In genomic region chr1:203686091-203686632, GRCh38 we compare ENCODE assay signal across 11 cellular contexts. TPM values are rescaled to one million over a fixed set of nuclear protein-coding genes. Genes with fewer than 3 reads are reported as not detected.
DNase-seq lines count a peak whose midpoint lies in the region; ATAC-seq and TF ChIP-seq lines count a peak whose summit lies in the region.
"Had no signal": no experiment of that assay in that cellular context is flagged by ENCODE, and none has a peak within 500 bp of the region (broad histone marks: within the 10 kb centered on the region; RNA-seq: fewer than 3 reads in every experiment).

No MANE protein-coding gene starts in this region.

- H3K4me1 ChIP-seq in liver (ENCODE audit: control insufficient read depth in 4 of 4, insufficient read depth in 4 of 4, low read length in 3 of 4): no peaks in the 10 kb centered on the region
- H3K4me1 ChIP-seq in upper lobe of left lung: peaks cover under 1 to 36% (median 19%) of the 10 kb centered on the region in 4 donors

- H3K9me3 ChIP-seq in liver (ENCODE audit: control insufficient read depth in 4 of 4, low read length in 3 of 4): no peaks in the 10 kb centered on the region
- H3K9me3 ChIP-seq in upper lobe of left lung: no peaks in the 10 kb centered on the region

- peak in 1 of 2 donors; percentile 41 for ATAC-seq in upper lobe of left lung (ENCODE audit: low FRiP score in 2 of 2)
- ATAC-seq: activated naive CD8-positive, alpha-beta T cell treated with anti-CD3 and anti-CD28 coated beads, Interleukin-2, amount 50 U/mL, for 24 hours had no signal

- H3K27me3 Mint-ChIP-seq in activated CD4-positive, alpha-beta memory T cell treated with anti-CD3 and anti-CD28 coated beads, Interleukin-2, amount 10 ng/mL, durations not matched to agents 7 days and 5 days: no peaks in the 10 kb centered on the region
- H3K27me3 Mint-ChIP-seq in activated CD4-positive, alpha-beta memory T cell treated with anti-CD3 and anti-CD28 coated beads for 36 hours: no peaks in the 10 kb centered on the region
- H3K27me3 Mint-ChIP-seq in activated T-helper 2 cell treated with anti-CD3 and anti-CD28 coated beads, Interferon-gamma antibody, Interleukin-2, Interleukin-4, amounts not matched to agents 10 μg/mL and 5 μg/mL and 100 μg/mL, durations not matched to agents 14 hours and 24 hours and 36 hours (ENCODE audit: low read depth): no peaks in the 10 kb centered on the region
- H3K27me3 Mint-ChIP-seq: activated naive CD8-positive, alpha-beta T cell treated with anti-CD3 and anti-CD28 coated beads, Interleukin-2, amount 50 U/mL, for 24 hours had no signal

- in situ Hi-C loops in KBM-7 (cut with MboI; ENCODE audit: low pct_unique_long_range_greater_than_20kb, low sequenced_read_pairs): no loop called here

- no peak for TF ChIP-seq POLR2A in upper lobe of left lung (IDR thresholded peaks at IDR 0.05)

- intact Hi-C loops in activated CD4-positive, alpha-beta memory T cell treated with anti-CD3 and anti-CD28 coated beads for 36 hours (cut with micrococcal nuclease): no loop called here
- intact Hi-C loops in activated T-helper 2 cell treated with anti-CD3 and anti-CD28 coated beads, Interferon-gamma antibody, Interleukin-2, Interleukin-4, amounts not matched to agents 10 μg/mL and 5 μg/mL and 100 μg/mL, durations not matched to agents 14 hours and 24 hours and 36 hours (cut with micrococcal nuclease): no loop called here

- TF ChIP-seq RAD21 in liver (IDR thresholded peaks at IDR 0.05): peak in 1 of 2 donors; percentile 58

- H3K27ac Mint-ChIP-seq in activated CD4-positive, alpha-beta memory T cell treated with anti-CD3 and anti-CD28 coated beads, Interleukin-2, amount 10 ng/mL, durations not matched to agents 7 days and 5 days: peak overlapping the region; percentile 22
- no peak overlapping the region for H3K27ac Mint-ChIP-seq in activated CD4-positive, alpha-beta memory T cell treated with anti-CD3 and anti-CD28 coated beads for 36 hours
- no peak overlapping the region for H3K27ac Mint-ChIP-seq in activated T-helper 2 cell treated with anti-CD3 and anti-CD28 coated beads, Interferon-gamma antibody, Interleukin-2, Interleukin-4, amounts not matched to agents 10 μg/mL and 5 μg/mL and 100 μg/mL, durations not matched to agents 14 hours and 24 hours and 36 hours
- H3K27ac Mint-ChIP-seq: activated naive CD8-positive, alpha-beta T cell treated with anti-CD3 and anti-CD28 coated beads, Interleukin-2, amount 50 U/mL, for 24 hours had no signal

- H3K36me3 ChIP-seq in liver (ENCODE audit: control insufficient read depth in 4 of 4, insufficient read depth in 3 of 4, low read depth in 1 of 4, low read length in 3 of 4): peaks cover 0 to 5% (median 0%) of the 10 kb centered on the region in 4 donors
- peaks cover 0 to 50% (median 9%) of the 10 kb centered on the region in 4 donors for H3K36me3 ChIP-seq in upper lobe of left lung

- H3K9ac ChIP-seq in liver (ENCODE audit: low read depth in 1 of 2, low read length in 2 of 2): peak overlapping the region; percentile 33 to 44

- CTCF ChIA-PET in activated CD4-positive, alpha-beta memory T cell treated with anti-CD3 and anti-CD28 coated beads, Interleukin-2, amount 10 ng/mL, durations not matched to agents 7 days and 5 days (lab: Charles Lee): interaction anchor here (0.7 to 3.2 kb wide), 4 partner anchors 12 to 168 kb away, joined by 4 to 8 read pairs (median 6); partner anchors contain the start of gene ATP2B4
- CTCF ChIA-PET in activated CD4-positive, alpha-beta memory T cell treated with anti-CD3 and anti-CD28 coated beads for 36 hours (lab: Charles Lee): interaction anchor here (0.7 to 1.6 kb wide), 3 partner anchors 17 to 419 kb away, joined by 3 to 6 read pairs (median 5); no protein-coding TSS in a partner anchor

- TF ChIP-seq CTCF in liver (IDR thresholded peaks at IDR 0.05; ENCODE audit: low read depth, low read length, missing input control) (no peak), upper lobe of left lung (IDR thresholded peaks at IDR 0.05) (no peak)

- 58% methylated on average over 3 of the region's 3 CpGs for WGBS in liver
- WGBS in upper lobe of left lung, 2 donors: 40 to 50% methylated on average over 3 of the region's 3 CpGs

- no peak overlapping the region for H3K4me3 Mint-ChIP-seq in activated CD4-positive, alpha-beta memory T cell treated with anti-CD3 and anti-CD28 coated beads, Interleukin-2, amount 10 ng/mL, durations not matched to agents 7 days and 5 days
- no peak overlapping the region for H3K4me3 Mint-ChIP-seq in activated CD4-positive, alpha-beta memory T cell treated with anti-CD3 and anti-CD28 coated beads for 36 hours
- no peak overlapping the region for H3K4me3 Mint-ChIP-seq in activated T-helper 2 cell treated with anti-CD3 and anti-CD28 coated beads, Interferon-gamma antibody, Interleukin-2, Interleukin-4, amounts not matched to agents 10 μg/mL and 5 μg/mL and 100 μg/mL, durations not matched to agents 14 hours and 24 hours and 36 hours (ENCODE audit: low read depth)
- H3K4me3 Mint-ChIP-seq: activated naive CD8-positive, alpha-beta T cell treated with anti-CD3 and anti-CD28 coated beads, Interleukin-2, amount 50 U/mL, for 24 hours had no signal

- H3K4me3 ChIP-seq in liver (ENCODE audit: low read depth in 1 of 3, low read length in 3 of 3) (no peak overlapping the region), upper lobe of left lung (no peak overlapping the region)

- H3K36me3 Mint-ChIP-seq in activated CD4-positive, alpha-beta memory T cell treated with anti-CD3 and anti-CD28 coated beads, Interleukin-2, amount 10 ng/mL, durations not matched to agents 7 days and 5 days (ENCODE audit: low read depth): peaks cover 73% of the 10 kb centered on the region
- H3K36me3 Mint-ChIP-seq in activated CD4-positive, alpha-beta memory T cell treated with anti-CD3 and anti-CD28 coated beads for 36 hours: peaks cover 18% of the 10 kb centered on the region
- peaks cover 60% of the 10 kb centered on the region for H3K36me3 Mint-ChIP-seq in activated T-helper 2 cell treated with anti-CD3 and anti-CD28 coated beads, Interferon-gamma antibody, Interleukin-2, Interleukin-4, amounts not matched to agents 10 μg/mL and 5 μg/mL and 100 μg/mL, durations not matched to agents 14 hours and 24 hours and 36 hours (ENCODE audit: low read depth)

- DNase-seq in activated CD4-positive, alpha-beta memory T cell treated with anti-CD3 and anti-CD28 coated beads, Interleukin-2, amount 10 ng/mL, durations not matched to agents 7 days and 5 days: no peak
- no peak for DNase-seq in activated CD4-positive, alpha-beta memory T cell treated with anti-CD3 and anti-CD28 coated beads for 36 hours
- peak; percentile 26 for DNase-seq in astrocyte of the hippocampus (ENCODE audit: low read depth, low spot score)
- DNase-seq in upper lobe of left lung: no peak
- no peak for DNase-seq in activated T-helper 2 cell treated with anti-CD3 and anti-CD28 coated beads, Interferon-gamma antibody, Interleukin-2, Interleukin-4, amounts not matched to agents 10 μg/mL and 5 μg/mL and 100 μg/mL, durations not matched to agents 14 hours and 24 hours and 36 hours (ENCODE audit: low spot score)
- no peak for DNase-seq in KBM-7
- no peak for DNase-seq in activated CD4-positive, alpha-beta T cell treated with anti-CD3 and anti-CD28 coated beads, Interleukin-2, amount 50 U/mL, for 4 hours
- DNase-seq: activated naive CD8-positive, alpha-beta T cell treated with anti-CD3 and anti-CD28 coated beads, Interleukin-2, amount 50 U/mL, for 24 hours; hypothalamus; T-helper 2 cell had no signal

- TF ChIP-seq EP300 in upper lobe of left lung (IDR thresholded peaks at IDR 0.05): no peak

- POLR2A ChIA-PET in activated CD4-positive, alpha-beta memory T cell treated with anti-CD3 and anti-CD28 coated beads, Interleukin-2, amount 10 ng/mL, durations not matched to agents 7 days and 5 days (lab: Charles Lee): interaction anchor here (1.2 to 1.6 kb wide), 2 partner anchors 31 to 93 kb away, joined by 3 to 4 read pairs; no protein-coding TSS in a partner anchor
- POLR2A ChIA-PET in activated CD4-positive, alpha-beta memory T cell treated with anti-CD3 and anti-CD28 coated beads for 36 hours (lab: Charles Lee): no interaction called here

- H3K27ac ChIP-seq in liver (ENCODE audit: low read depth in 1 of 2, low read length in 2 of 2): peak overlapping the region; percentile 13 to 24
- H3K27ac ChIP-seq in upper lobe of left lung: peak overlapping the region; percentile 34 to 63 (median 50)

- H3K27me3 ChIP-seq in liver (ENCODE audit: control insufficient read depth in 4 of 4, insufficient read depth in 4 of 4, low read length in 3 of 4) (no peaks in the 10 kb centered on the region), upper lobe of left lung (no peaks in the 10 kb centered on the region)

- peaks cover 50% of the 10 kb centered on the region for H3K4me1 Mint-ChIP-seq in activated CD4-positive, alpha-beta memory T cell treated with anti-CD3 and anti-CD28 coated beads, Interleukin-2, amount 10 ng/mL, durations not matched to agents 7 days and 5 days
- H3K4me1 Mint-ChIP-seq in activated CD4-positive, alpha-beta memory T cell treated with anti-CD3 and anti-CD28 coated beads for 36 hours (ENCODE audit: low read depth): peaks cover 53% of the 10 kb centered on the region
- peaks cover 26% of the 10 kb centered on the region for H3K4me1 Mint-ChIP-seq in activated T-helper 2 cell treated with anti-CD3 and anti-CD28 coated beads, Interferon-gamma antibody, Interleukin-2, Interleukin-4, amounts not matched to agents 10 μg/mL and 5 μg/mL and 100 μg/mL, durations not matched to agents 14 hours and 24 hours and 36 hours (ENCODE audit: low read depth)

- no peaks in the 10 kb centered on the region for H3K9me3 Mint-ChIP-seq in activated CD4-positive, alpha-beta memory T cell treated with anti-CD3 and anti-CD28 coated beads, Interleukin-2, amount 10 ng/mL, durations not matched to agents 7 days and 5 days
- H3K9me3 Mint-ChIP-seq in activated CD4-positive, alpha-beta memory T cell treated with anti-CD3 and anti-CD28 coated beads for 36 hours: no peaks in the 10 kb centered on the region
- H3K9me3 Mint-ChIP-seq in activated T-helper 2 cell treated with anti-CD3 and anti-CD28 coated beads, Interferon-gamma antibody, Interleukin-2, Interleukin-4, amounts not matched to agents 10 μg/mL and 5 μg/mL and 100 μg/mL, durations not matched to agents 14 hours and 24 hours and 36 hours: no peaks in the 10 kb centered on the region
- H3K9me3 Mint-ChIP-seq: activated naive CD8-positive, alpha-beta T cell treated with anti-CD3 and anti-CD28 coated beads, Interleukin-2, amount 50 U/mL, for 24 hours had no signal

TF ChIP-seq in liver, 16 proteins besides CTCF, POLR2A, EP300 and RAD21 (continues in another document):
- TF ChIP-seq RXRA (IDR thresholded peaks at IDR 0.05) (peak; percentile 10 to 34), HNF4G (IDR thresholded peaks at IDR 0.05) (no peak)

RNA-seq across cellular contexts. Expression of gene ATP2B4, which starts 59.5 kb away (rescaled TPM):
- 100 to 1,000 TPM; 112 to 116 TPM for total RNA-seq in activated CD4-positive, alpha-beta memory T cell treated with anti-CD3 and anti-CD28 coated beads, Interleukin-2, amount 10 ng/mL, durations not matched to agents 7 days and 5 days
- 10 to 100 TPM; 48.1 to 52.7 TPM for total RNA-seq in activated CD4-positive, alpha-beta memory T cell treated with anti-CD3 and anti-CD28 coated beads for 36 hours
- total RNA-seq in liver: 10 to 100 TPM; 38.6 to 43.6 TPM
- 10 to 100 TPM in 1 of 2 donors, 1 to 10 TPM in 1; 9.6 to 30.6 TPM for polyA plus RNA-seq in liver
- 100 to 1,000 TPM in 2 of 6 donors, 10 to 100 TPM in 4; 54.0 to 152 (median 90.5) TPM for total RNA-seq in upper lobe of left lung
- 50.3 and 50.8 TPM in 2 replicates for total RNA-seq in activated T-helper 2 cell treated with anti-CD3 and anti-CD28 coated beads, Interferon-gamma antibody, Interleukin-2, Interleukin-4, amounts not matched to agents 10 μg/mL and 5 μg/mL and 100 μg/mL, durations not matched to agents 14 hours and 24 hours and 36 hours
